1 cellular context compared by ENCODE assay signal in genomic region chr3:148534089-148534988, GRCh38.
TF ChIP-seq lines count a peak whose summit lies in the region.

No MANE protein-coding gene starts in this region.

TF ChIP-seq in HepG2, 621 proteins besides CTCF, POLR2A, EP300 and RAD21 (continued from another document and continues in another):
- TF ChIP-seq KIAA2018 (CRISPR knock-in tag; IDR thresholded peaks at IDR 0.05; ENCODE audit: borderline replicate concordance): no peak
- no peak for TF ChIP-seq PRDM10 (CRISPR knock-in tag; IDR thresholded peaks at IDR 0.05; ENCODE audit: low read depth)
- TF ChIP-seq SATB2 (CRISPR knock-in tag; IDR thresholded peaks at IDR 0.05): no peak
- no peak for TF ChIP-seq HDAC1 (CRISPR knock-in tag; IDR thresholded peaks at IDR 0.05)
- TF ChIP-seq ZNF569 (CRISPR knock-in tag; IDR thresholded peaks at IDR 0.05; ENCODE audit: borderline replicate concordance): no peak
- TF ChIP-seq SIN3A (IDR thresholded peaks at IDR 0.05; ENCODE audit: borderline replicate concordance, low read depth, low read length): no peak
- TF ChIP-seq CEBPB (IDR thresholded peaks at IDR 0.05; ENCODE audit: borderline replicate concordance, low read depth, low read length): peak; percentile 49; the same call in 1 of the 2 replicates
- no peak for TF ChIP-seq NFE2L2 (IDR thresholded peaks at IDR 0.05; ENCODE audit: low read length)
- no peak for TF ChIP-seq TFDP1 (CRISPR knock-in tag; IDR thresholded peaks at IDR 0.05; ENCODE audit: borderline replicate concordance)
- TF ChIP-seq NONO (IDR thresholded peaks at IDR 0.05): no peak
- no peak for TF ChIP-seq NONO (CRISPR knock-in tag; conservative IDR thresholded peaks at IDR 0.05)
- TF ChIP-seq SOX6 (IDR thresholded peaks at IDR 0.05): no peak
- TF ChIP-seq SOX6 (CRISPR knock-in tag; IDR thresholded peaks at IDR 0.05): peak; percentile 71
- TF ChIP-seq ZNF775 (CRISPR knock-in tag; IDR thresholded peaks at IDR 0.05; ENCODE audit: borderline replicate concordance): no peak
- no peak for TF ChIP-seq ZBTB42 (CRISPR knock-in tag; IDR thresholded peaks at IDR 0.05)
- TF ChIP-seq ZNF318 (CRISPR knock-in tag; IDR thresholded peaks at IDR 0.05): no peak
- TF ChIP-seq DR1 (CRISPR knock-in tag; IDR thresholded peaks at IDR 0.05): no peak
- TF ChIP-seq HHEX (CRISPR knock-in tag; IDR thresholded peaks at IDR 0.05): no peak
- no peak for TF ChIP-seq STAT6 (CRISPR knock-in tag; IDR thresholded peaks at IDR 0.05; ENCODE audit: borderline replicate concordance)
- no peak for TF ChIP-seq ETV6 (CRISPR knock-in tag; conservative IDR thresholded peaks at IDR 0.05)
- no peak for TF ChIP-seq ZNF501 (CRISPR knock-in tag; IDR thresholded peaks at IDR 0.05)
- no peak for TF ChIP-seq MLX (CRISPR knock-in tag; IDR thresholded peaks at IDR 0.05)
- TF ChIP-seq ZBTB2 (CRISPR knock-in tag; IDR thresholded peaks at IDR 0.05; ENCODE audit: low read depth): no peak
- no peak for TF ChIP-seq ZNF576 (CRISPR knock-in tag; IDR thresholded peaks at IDR 0.05)
- TF ChIP-seq ARNT2 (CRISPR knock-in tag; IDR thresholded peaks at IDR 0.05; ENCODE audit: low read depth): no peak
- TF ChIP-seq NFKBIZ (CRISPR knock-in tag; IDR thresholded peaks at IDR 0.05): no peak
